Comparison of ENCODE assay signal across 8 cellular contexts in genomic region chr10:128210215-128211063, GRCh38.
DNase-seq lines count a peak whose midpoint lies in the region; ATAC-seq and TF ChIP-seq lines count a peak whose summit lies in the region.

No MANE protein-coding gene starts in this region.

- no peaks in the 10 kb centered on the region for H3K9me3 ChIP-seq in lung (ENCODE audit: control insufficient read depth in 2 of 2, insufficient read depth in 1 of 2, low read length in 1 of 2)

- TF ChIP-seq CTCF in HL-60 (IDR thresholded peaks at IDR 0.05; ENCODE audit: insufficient read depth, low read length) (peak; percentile 51), dorsolateral prefrontal cortex (IDR thresholded peaks at IDR 0.05 in 54 of 56, conservative IDR thresholded peaks at IDR 0.05 in 2 of 56; ENCODE audit: low read depth in 1 of 56, partially characterized antibody in 56 of 56) (peak; percentile 14 to 87 (median 65)), lung (IDR thresholded peaks at IDR 0.05; ENCODE audit: control extremely low read depth, extremely low read depth) (no peak)

- H3K4me1 ChIP-seq in lung (ENCODE audit: control insufficient read depth in 2 of 2, insufficient read depth in 2 of 2, low read length in 2 of 2) = peaks cover 0 to 7% of the 10 kb centered on the region in 2 donors

- WGBS in lung, 2 donors = 1 to 3% methylated on average over 65 to 91 of the region's 91 CpGs

- no peaks in the 10 kb centered on the region for H3K27me3 ChIP-seq in HL-60 (ENCODE audit: insufficient read depth, poor library complexity, severe bottlenecking)
- peaks cover 0 to 45% (median 13%) of the 10 kb centered on the region in 45 donors for H3K27me3 ChIP-seq in dorsolateral prefrontal cortex
- H3K27me3 ChIP-seq in lung (ENCODE audit: control insufficient read depth, insufficient read depth) = no peaks in the 10 kb centered on the region

- DNase-seq in NCI-H82 (lab: John Stamatoyannopoulos, UW) (peak; percentile 8), NCI-H82 treated with DMSO at 0.1 percent for 48 hours (lab: John Stamatoyannopoulos, UW; ENCODE audit: unreplicated experiment) (no peak), HL-60 (ENCODE audit: low read depth in 1 of 2, low spot score in 1 of 2) (peak; percentile 21 to 22), dorsolateral prefrontal cortex (peak in 4 of 10 donors; percentile 19 to 76 (median 50)), lung (ENCODE audit: low spot score) (peak; percentile 77), NCI-H2196 treated with DMSO at 0.1 percent for 48 hours (lab: John Stamatoyannopoulos, UW; ENCODE audit: unreplicated experiment) (no peak)
- DNase-seq in activated CD4-positive, alpha-beta T cell treated with anti-CD3 and anti-CD28 coated beads, Interleukin-2, amount 50 U/mL, for 1 hour = peak; percentile 68
- peak; percentile 55 for DNase-seq in stimulated activated CD8-positive, alpha-beta memory T cell treated with anti-CD3 and anti-CD28 coated beads, Interleukin-12 subunit alpha, Interleukin-12 subunit beta, amount 100 ng/mL, for 1 hour (ENCODE audit: low read depth)

- H3K36me3 ChIP-seq in lung (ENCODE audit: control insufficient read depth in 2 of 2, insufficient read depth in 2 of 2, low read length in 2 of 2) = no peaks in the 10 kb centered on the region

- H3K27ac ChIP-seq in HL-60 (replicated peaks) (no peak overlapping the region), dorsolateral prefrontal cortex (peak overlapping the region in 29 of 59 donors; percentile 8 to 85 (median 55)), lung (ENCODE audit: low read depth in 1 of 2, low read length in 1 of 2) (peak overlapping the region in 1 of 2 donors; percentile 43)

- peak; percentile 91 for ATAC-seq in lung (ENCODE audit: insufficient read depth, low FRiP score)

- intact Hi-C loops in dorsolateral prefrontal cortex (cut with DNase I) = no loop called here

- peak overlapping the region; percentile 39 for H3K4me3 ChIP-seq in HL-60 (replicated peaks; ENCODE audit: insufficient read depth, low read length)
- H3K4me3 ChIP-seq in dorsolateral prefrontal cortex = peak overlapping the region; percentile 29 to 76 (median 63)
- H3K4me3 ChIP-seq in lung = peak overlapping the region; percentile 63

Comparison
In these comparisons a context has a peak if more than half of its experiments do, and no peak if none do; other contexts are left out.
1. DNase-seq: peak in NCI-H82 (single experiment), HL-60 (2 of 2), activated CD4-positive, alpha-beta T cell treated with anti-CD3 and anti-CD28 coated beads, Interleukin-2, amount 50 U/mL, for 1 hour (single experiment), lung (single experiment) and stimulated activated CD8-positive, alpha-beta memory T cell treated with anti-CD3 and anti-CD28 coated beads, Interleukin-12 subunit alpha, Interleukin-12 subunit beta, amount 100 ng/mL, for 1 hour (single experiment); none in NCI-H82 treated with DMSO at 0.1 percent for 48 hours (single experiment) and NCI-H2196 treated with DMSO at 0.1 percent for 48 hours (single experiment).
2. Peak in every context shown above with its lines, with median percentiles within 50 percentile points of each other: H3K4me3 ChIP-seq.